Comparison of ENCODE assay signal across 19 cellular contexts in genomic region chr7:45902820-45903219, GRCh38. TPM values are rescaled to one million over a fixed set of nuclear protein-coding genes. Genes with fewer than 3 reads are reported as not detected.
DNase-seq lines count a peak whose midpoint lies in the region; ATAC-seq and TF ChIP-seq lines count a peak whose summit lies in the region.
"Had no signal": no experiment of that assay in that cellular context is flagged by ENCODE, and none has a peak within 500 bp of the region (broad histone marks: within the 10 kb centered on the region; RNA-seq: fewer than 3 reads in every experiment).

No MANE protein-coding gene starts in this region.

- CTCF ChIA-PET in SK-N-SH (lab: Yijun Ruan, JAX) = interaction anchor here (0.9 to 4.5 kb wide), 9 partner anchors 10 to 1363 kb away, joined by 3 to 34 read pairs (median 6); partner anchors contain the start of gene IGFBP3
- CTCF ChIA-PET in PC-9 (lab: Charles Lee) = no interaction called here

- DNase-seq in SK-N-SH (no peak), PC-9 (no peak), epithelial cell of proximal tubule (ENCODE audit: low read depth) (no peak), right lobe of liver (no peak), UCSD-AML1 (lab: John Stamatoyannopoulos, UW; ENCODE audit: unreplicated experiment) (no peak), epidermal melanocyte (ENCODE audit: insufficient read length, low spot score) (no peak)
- DNase-seq: Caco-2, DMS79 treated with DMSO at 0.1 percent for 48 hours, MM.1S, NCI-H1105 treated with DMSO at 0.1 percent for 48 hours, NCI-H1930, NCI-H2171, NCI-H774, SHP77 treated with DMSO at 0.1 percent for 48 hours had no signal

- H2AFZ ChIP-seq in SK-N-SH (ENCODE audit: low read depth) (no peak overlapping the region), PC-9 (no peak overlapping the region)

- H3K4me2 ChIP-seq in SK-N-SH = no peak overlapping the region
- H3K4me2 ChIP-seq in PC-9 = no peak overlapping the region
- H3K4me2 ChIP-seq: KMS-11 had no signal

- WGBS in SK-N-SH (ENCODE audit: low lambda C conversion rate) = 35% methylated on average over 1 of the region's 1 CpG
- WGBS in right lobe of liver (ENCODE audit: insufficient coverage, low coverage, low lambda C conversion rate, missing lambda C conversion rate) = 70% methylated on average over 1 of the region's 1 CpG

- no peak overlapping the region for H3K9ac ChIP-seq in SK-N-SH
- H3K9ac ChIP-seq: KMS-11 had no signal

- TF ChIP-seq RAD21 in SK-N-SH (IDR thresholded peaks at IDR 0.05; ENCODE audit: low read length) = no peak

- H3F3A ChIP-seq in SK-N-SH (replicated peaks; ENCODE audit: insufficient read depth) (no peaks in the 10 kb centered on the region), PC-9 (ENCODE audit: insufficient read depth, low read depth) (no peaks in the 10 kb centered on the region; the same call in 1 of the 2 replicates)

- no peaks in the 10 kb centered on the region for H3K9me2 ChIP-seq in SK-N-SH
- no peaks in the 10 kb centered on the region for H3K9me2 ChIP-seq in PC-9 (ENCODE audit: insufficient read depth)

- H3K36me3 ChIP-seq in SK-N-SH (replicated peaks in 1 of 2; ENCODE audit: control insufficient read depth in 1 of 2, insufficient read depth in 2 of 2, low read length in 1 of 2) (no peaks in the 10 kb centered on the region), PC-9 (ENCODE audit: low read depth) (no peaks in the 10 kb centered on the region), right lobe of liver (no peaks in the 10 kb centered on the region)

- H3K4me1 ChIP-seq in SK-N-SH (ENCODE audit: control insufficient read depth in 1 of 2, insufficient read depth in 2 of 2, low read depth in 1 of 2, low read length in 1 of 2) = no peaks in the 10 kb centered on the region
- no peaks in the 10 kb centered on the region for H3K4me1 ChIP-seq in PC-9 (replicated peaks; ENCODE audit: insufficient read depth)
- no peaks in the 10 kb centered on the region for H3K4me1 ChIP-seq in right lobe of liver
- H3K4me1 ChIP-seq: Caco-2 had no signal

- H3K79me2 ChIP-seq in SK-N-SH (ENCODE audit: insufficient read depth) (no peaks in the 10 kb centered on the region), PC-9 (ENCODE audit: low read depth) (no peaks in the 10 kb centered on the region)

- no peak for TF ChIP-seq EP300 in SK-N-SH (IDR thresholded peaks at IDR 0.05; ENCODE audit: borderline replicate concordance in 1 of 2, low read depth in 1 of 2, low read length in 1 of 2)

- intact Hi-C loops in PC-9 (cut with micrococcal nuclease; ENCODE audit: unreplicated experiment) = no loop called here
- intact Hi-C loops in right lobe of liver (cut with DNase I) = no loop called here

- ATAC-seq in SK-N-SH treated with all-trans-retinoic acid at 6 μM for 48 hours = no peak
- peak; percentile 46 to 79 (median 72) for ATAC-seq in right lobe of liver
- ATAC-seq in HG02642 (IDR thresholded peaks at IDR 0.05; ENCODE audit: poor library complexity, unreplicated experiment) = no peak

- POLR2A ChIA-PET in SK-N-SH (lab: Yijun Ruan, JAX) = no interaction called here
- POLR2A ChIA-PET in PC-9 (lab: Charles Lee; ENCODE audit: unreplicated experiment) = no interaction called here

- no peak for TF ChIP-seq POLR2A in right lobe of liver (IDR thresholded peaks at IDR 0.05)

- no peak overlapping the region for H3K27ac ChIP-seq in SK-N-SH (ENCODE audit: low read depth in 2 of 2, low read length in 1 of 2)
- H3K27ac ChIP-seq in PC-9 = no peak overlapping the region
- H3K27ac ChIP-seq in right lobe of liver = no peak overlapping the region
- H3K27ac ChIP-seq: KMS-11 had no signal

- H3K27me3 ChIP-seq in SK-N-SH (ENCODE audit: insufficient read depth) = no peaks in the 10 kb centered on the region; the same call in 1 of the 2 replicates
- no peaks in the 10 kb centered on the region for H3K27me3 ChIP-seq in PC-9 (ENCODE audit: insufficient read depth, low read depth)
- no peaks in the 10 kb centered on the region for H3K27me3 ChIP-seq in right lobe of liver

- peaks cover 3% of the 10 kb centered on the region; the same call in 1 of the 2 replicates for H3K9me3 ChIP-seq in SK-N-SH
- H3K9me3 ChIP-seq in PC-9 (ENCODE audit: insufficient read depth, low read depth) = no peaks in the 10 kb centered on the region
- H3K9me3 ChIP-seq in right lobe of liver = no peaks in the 10 kb centered on the region

- H3K4me3 ChIP-seq in SK-N-SH (ENCODE audit: low read depth in 2 of 2, low read length in 1 of 2) (no peak overlapping the region), PC-9 (no peak overlapping the region), epithelial cell of proximal tubule (ENCODE audit: low read depth, low read length) (no peak overlapping the region), right lobe of liver (no peak overlapping the region)

- H4K20me1 ChIP-seq in SK-N-SH (ENCODE audit: insufficient read depth) (no peaks in the 10 kb centered on the region), PC-9 (ENCODE audit: insufficient read depth) (no peaks in the 10 kb centered on the region)

- BruUV-seq in PC-9 (replicated peaks; lab: Mats Ljungman, UMichigan) = no TSS peak

- peak; percentile 13; the same call in 1 of the 2 replicates for TF ChIP-seq CTCF in SK-N-SH (IDR thresholded peaks at IDR 0.05)
- TF ChIP-seq CTCF in PC-9 (conservative IDR thresholded peaks at IDR 0.05) = peak; percentile 33; the same call in 1 of the 2 replicates
- TF ChIP-seq CTCF in epithelial cell of proximal tubule (conservative IDR thresholded peaks at IDR 0.05; ENCODE audit: low read depth, low read length) = peak; percentile 23
- TF ChIP-seq CTCF in right lobe of liver (IDR thresholded peaks at IDR 0.05) = peak; percentile 12 to 28 (median 18)

TF ChIP-seq in SK-N-SH, 30 proteins besides CTCF, POLR2A, EP300 and RAD21 (continues in another document):
- TF ChIP-seq ZBTB33 (IDR thresholded peaks at IDR 0.05; ENCODE audit: borderline replicate concordance, low read depth) (no peak), TAF1 (IDR thresholded peaks at IDR 0.05; ENCODE audit: borderline replicate concordance, low read depth, low read length) (no peak), RFX5 (IDR thresholded peaks at IDR 0.05; ENCODE audit: low read length) (no peak), GATA2 (CRISPR knock-in tag; IDR thresholded peaks at IDR 0.05) (no peak)

TF ChIP-seq in SK-N-SH treated with all-trans-retinoic acid at 6 μM for 48 hours, 23 proteins besides CTCF, POLR2A, EP300 and RAD21:
- no peak for TF ChIP-seq ESRRG (CRISPR knock-in tag; IDR thresholded peaks at IDR 0.05)
- TF ChIP-seq PATZ1 (CRISPR knock-in tag; IDR thresholded peaks at IDR 0.05; ENCODE audit: borderline replicate concordance) = no peak
- no peak for TF ChIP-seq GLIS3 (CRISPR knock-in tag; IDR thresholded peaks at IDR 0.05)
- TF ChIP-seq ZFP3 (CRISPR knock-in tag; IDR thresholded peaks at IDR 0.05) = no peak
- TF ChIP-seq OSR1 (CRISPR knock-in tag; IDR thresholded peaks at IDR 0.05) = no peak
- TF ChIP-seq RARB (CRISPR knock-in tag; IDR thresholded peaks at IDR 0.05) = no peak
- no peak for TF ChIP-seq ZNF565 (CRISPR knock-in tag; conservative IDR thresholded peaks at IDR 0.05; ENCODE audit: low read depth)
- no peak for TF ChIP-seq ZNF8 (CRISPR knock-in tag; IDR thresholded peaks at IDR 0.05)
- no peak for TF ChIP-seq CREB5 (CRISPR knock-in tag; IDR thresholded peaks at IDR 0.05; ENCODE audit: low read depth)
- TF ChIP-seq PPARA (CRISPR knock-in tag; IDR thresholded peaks at IDR 0.05; ENCODE audit: borderline replicate concordance) = no peak

RNA-seq across cellular contexts. Expression of gene IGFBP1, which starts 14.5 kb away (rescaled TPM):
- not detected in 2 replicates for polyA plus RNA-seq in SK-N-SH (2012; rRNA removed)
- polyA plus RNA-seq in SK-N-SH (2012; cell fraction: cytosol; rRNA removed) = not detected in 2 replicates
- not detected in 2 replicates for polyA plus RNA-seq in SK-N-SH (2012; cell fraction: nucleus; rRNA removed)
- total RNA-seq in PC-9 (2021) = 0.33 and 0.92 TPM in 2 replicates
- 4.6 and 16.5 TPM in 2 replicates for total RNA-seq in epithelial cell of proximal tubule
- 100 to 1,000 TPM in 5 of 6 experiments, 1 to 10 TPM in 1; 7.7 to 566 (median 283) TPM for total RNA-seq in right lobe of liver
- total RNA-seq: Caco-2 had no signal

RNA-seq across cellular contexts. Expression of gene IGFBP3, which starts 18.3 kb away (rescaled TPM):
- 51.2 and 80.3 TPM in 2 replicates for polyA plus RNA-seq in SK-N-SH (2012; rRNA removed)
- 58.5 and 59.1 TPM in 2 replicates for polyA plus RNA-seq in SK-N-SH (2012; cell fraction: cytosol; rRNA removed)
- polyA plus RNA-seq in SK-N-SH (2012; cell fraction: nucleus; rRNA removed) = 80.5 and 102 TPM in 2 replicates
- total RNA-seq in PC-9 (2021) (237 and 386 TPM in 2 replicates), epithelial cell of proximal tubule (77.8 and 338 TPM in 2 replicates), right lobe of liver (100 to 1,000 TPM in 5 of 6 experiments, 10 to 100 TPM in 1; 85.9 to 321 (median 183) TPM)

RNA-seq across cellular contexts. Expression of gene CCDC201, which starts 29.9 kb away (rescaled TPM):
- polyA plus RNA-seq in SK-N-SH (2012; rRNA removed) = not detected in 2 replicates
- not detected in 2 replicates for polyA plus RNA-seq in SK-N-SH (2012; cell fraction: cytosol; rRNA removed)
- not detected in 2 replicates for polyA plus RNA-seq in SK-N-SH (2012; cell fraction: nucleus; rRNA removed)
- total RNA-seq in PC-9 (2021) (not detected in 2 replicates), epithelial cell of proximal tubule (not detected in 2 replicates), right lobe of liver (under 1 TPM in 1 of 6 experiments, not detected in 5; 0.07 TPM)
- total RNA-seq: A172, Caco-2, NCI-H460 had no signal

Comparison
In these comparisons a context has a peak if more than half of its experiments do, and no peak if none do; other contexts are left out.
1. ATAC-seq: peak in right lobe of liver (4 of 4); none in SK-N-SH treated with all-trans-retinoic acid at 6 μM for 48 hours (single experiment) and HG02642 (single experiment).
2. Peak in every context shown above with its lines, with median percentiles within 50 percentile points of each other: CTCF ChIP-seq.